ENCODE assay signal across 20 cellular contexts in the genomic region with DNA sequence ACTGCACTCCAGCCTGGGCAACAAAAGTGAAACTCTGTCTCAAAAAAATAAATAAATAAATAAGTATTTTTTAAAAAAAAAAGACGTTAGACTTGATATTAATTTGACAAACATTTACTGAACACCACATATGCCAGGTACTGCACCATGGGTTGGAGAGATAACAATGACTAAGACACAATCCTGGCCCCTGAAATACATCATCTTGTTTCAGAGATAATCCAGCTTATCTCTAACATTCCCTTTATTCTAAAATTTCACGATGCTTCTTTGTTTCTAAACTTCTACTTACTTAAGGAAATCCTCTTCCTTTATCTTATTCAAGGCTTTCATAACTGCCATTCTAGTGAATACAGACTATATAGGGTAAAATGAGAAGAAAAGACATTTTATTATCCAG. TPM values are rescaled to one million over a fixed set of nuclear protein-coding genes. Genes with fewer than 3 reads are reported as not detected.
DNase-seq lines count a peak whose midpoint lies in the region; ATAC-seq, FAIRE-seq and TF ChIP-seq lines count a peak whose summit lies in the region.
"Had no signal": no experiment of that assay in that cellular context is flagged by ENCODE, and none has a peak within 500 bp of the region (broad histone marks: within the 10 kb centered on the region; RNA-seq: fewer than 3 reads in every experiment).

No MANE protein-coding gene starts in this region.

- H3K36me3 ChIP-seq in SU-DHL-6 (ENCODE audit: low read length) = no peaks in the 10 kb centered on the region
- H3K36me3 ChIP-seq in K562 (ENCODE audit: control insufficient read depth, insufficient read depth, low read length) = no peaks in the 10 kb centered on the region

- no peak; the same call in 1 of the 2 replicates for TF ChIP-seq EP300 in K562 (IDR thresholded peaks at IDR 0.05; ENCODE audit: low read length)

- in situ Hi-C loops in K562 (cut with MboI) = no loop called here
- in situ Hi-C loops in GM13977 (cut with MboI; ENCODE audit: low pct_unique_long_range_greater_than_20kb, low sequenced_read_pairs, unreplicated experiment) = no loop called here

- H3K4me3 ChIP-seq in SU-DHL-6 (ENCODE audit: insufficient read depth, low read length, poor library complexity, severe bottlenecking) = no peak overlapping the region
- H3K4me3 ChIP-seq in K562 = no peak overlapping the region

- WGBS in K562 (ENCODE audit: insufficient coverage, low coverage, missing lambda C conversion rate) = 0% methylated on average over 2 of the region's 2 CpGs

- H4K20me1 ChIP-seq in SU-DHL-6 (ENCODE audit: low read depth, low read length) = no peaks in the 10 kb centered on the region
- H4K20me1 ChIP-seq in K562 (replicated peaks; ENCODE audit: control insufficient read depth, insufficient read depth, low read length) = no peaks in the 10 kb centered on the region

- POLR2A ChIA-PET in K562 (lab: Yijun Ruan, JAX) = no interaction called here

- TF ChIP-seq CTCF in SU-DHL-6 (IDR thresholded peaks at IDR 0.05; ENCODE audit: insufficient read depth, low read length, poor library complexity, severe bottlenecking) (no peak), K562 (IDR thresholded peaks at IDR 0.05 in 2 of 3, conservative IDR thresholded peaks at IDR 0.05 in 1 of 3; ENCODE audit: insufficient read depth in 2 of 3, low read depth in 1 of 3, low read length in 3 of 3) (no peak), mesothelial cell of epicardium (IDR thresholded peaks at IDR 0.05; ENCODE audit: unreplicated experiment) (no peak), GM13977 (IDR thresholded peaks at IDR 0.05; ENCODE audit: extremely low read depth, insufficient read depth, missing control alignments) (no peak)

- H3K9me1 ChIP-seq in K562 (ENCODE audit: control insufficient read depth, insufficient read depth, low read length) = no peaks in the 10 kb centered on the region

- FAIRE-seq in K562 (lab: Jason Lieb, UNC) = no peak
- FAIRE-seq: D721Med, HepG2, HTR-8/SVneo had no signal

- no peaks in the 10 kb centered on the region for H3K79me2 ChIP-seq in SU-DHL-6 (ENCODE audit: insufficient read depth, low read length)
- H3K79me2 ChIP-seq in K562 (ENCODE audit: control insufficient read depth, insufficient read depth, low read length) = no peaks in the 10 kb centered on the region

- H3K36me3 Mint-ChIP-seq in IgD-negative memory B cell (peaks cover 11% of the 10 kb centered on the region), mesothelial cell of epicardium (peaks cover 1% of the 10 kb centered on the region)

- H3K27me3 ChIP-seq in SU-DHL-6 (ENCODE audit: low read length) (no peaks in the 10 kb centered on the region), K562 (ENCODE audit: control insufficient read depth in 2 of 2, insufficient read depth in 2 of 2, low read length in 2 of 2) (no peaks in the 10 kb centered on the region)

- no peak for TF ChIP-seq RAD21 in K562 (CRISPR knock-in tag; conservative IDR thresholded peaks at IDR 0.05 in 1 of 2, IDR thresholded peaks at IDR 0.05 in 1 of 2)

- peak overlapping the region in 2 of 3 donors; percentile 16 to 81 for H3K27ac Mint-ChIP-seq in IgD-negative memory B cell
- peak overlapping the region; percentile 10 for H3K27ac Mint-ChIP-seq in mesothelial cell of epicardium
- H3K27ac Mint-ChIP-seq: CD14-positive monocyte; CD8-positive, alpha-beta T cell; HFFc6 had no signal

- H2AFZ ChIP-seq in SU-DHL-6 (ENCODE audit: low read depth, low read length, severe bottlenecking) (no peak overlapping the region), K562 (ENCODE audit: low read depth, low read length) (no peak overlapping the region)

- CTCF ChIA-PET in K562 (lab: Yijun Ruan, JAX; ENCODE audit: low intra/inter-chr PET ratio) = interaction anchor here (0.5 kb wide), 1 partner anchor 129 kb away, joined by 4 read pairs; no protein-coding TSS in a partner anchor

- H3K27ac ChIP-seq in SU-DHL-6 (ENCODE audit: low read depth, low read length) (peak overlapping the region; percentile 47; the same call in 1 of the 2 replicates), K562 (ENCODE audit: extremely low read depth, low read depth, low read length) (no peak overlapping the region)
- H3K27ac ChIP-seq: 22Rv1 had no signal

- H3K27me3 Mint-ChIP-seq in IgD-negative memory B cell (peaks cover 2% of the 10 kb centered on the region), mesothelial cell of epicardium (ENCODE audit: low read depth) (no peaks in the 10 kb centered on the region)

- BruUV-seq in K562 (replicated peaks; lab: Mats Ljungman, UMichigan) = no TSS peak

- DNase-seq in K562 (ENCODE audit: extremely low read depth in 1 of 4, low spot score in 3 of 4) (peak in 1 of 4 experiments; percentile 18), mesothelial cell of epicardium (ENCODE audit: low spot score in 2 of 2, unreplicated experiment in 2 of 2) (no peak), NCI-H510A (lab: John Stamatoyannopoulos, UW) (no peak), amygdala (lab: John Stamatoyannopoulos, UW) (no peak), cortex of kidney (lab: John Stamatoyannopoulos, UW) (no peak), GM13977 (ENCODE audit: low spot score) (no peak)
- DNase-seq: CD8-positive, alpha-beta T cell; COR-L47; DMS153; DND-41; GDM1; HCEC 1CT; HFFc6 had no signal

- no peak for TF ChIP-seq POLR2A in K562 (conservative IDR thresholded peaks at IDR 0.05)

- H3K9ac ChIP-seq in SU-DHL-6 (ENCODE audit: low read length) = no peak overlapping the region
- H3K9ac ChIP-seq in K562 (ENCODE audit: insufficient read depth in 1 of 2, low read depth in 2 of 2, low read length in 2 of 2) = no peak overlapping the region

- no peaks in the 10 kb centered on the region; a peak in 1 of 5 replicates for H3K4me1 ChIP-seq in K562 (replicated peaks in 1 of 2; ENCODE audit: control insufficient read depth in 2 of 2, insufficient read depth in 2 of 2, low read length in 2 of 2)

- no peaks in the 10 kb centered on the region for H3K9me2 ChIP-seq in SU-DHL-6 (replicated peaks; ENCODE audit: insufficient read depth, low read length)

- H3K9me3 ChIP-seq in SU-DHL-6 (ENCODE audit: insufficient read depth, low read length) (no peaks in the 10 kb centered on the region), K562 (replicated peaks; ENCODE audit: control insufficient read depth, insufficient read depth, low read depth, low read length) (no peaks in the 10 kb centered on the region)

- intact Hi-C loops in K562 (cut with micrococcal nuclease) = no loop called here

- ATAC-seq in K562 = 0 out of 3 replicates have a peak, but pooled peaks have one; percentile 33
- ATAC-seq: CD8-positive, alpha-beta T cell; HepG2 had no signal

- H3F3A ChIP-seq in SU-DHL-6 (ENCODE audit: insufficient read depth) = peaks cover 41% of the 10 kb centered on the region

- H3K4me1 Mint-ChIP-seq in IgD-negative memory B cell (peaks cover 20 to 29% (median 21%) of the 10 kb centered on the region in 3 donors), mesothelial cell of epicardium (peaks cover 26% of the 10 kb centered on the region)

- H3K4me3 Mint-ChIP-seq in IgD-negative memory B cell = no peak overlapping the region
- H3K4me3 Mint-ChIP-seq in mesothelial cell of epicardium = no peak overlapping the region
- H3K4me3 Mint-ChIP-seq: CD14-positive monocyte; CD8-positive, alpha-beta T cell; HFFc6 had no signal

- H3K9me3 Mint-ChIP-seq in IgD-negative memory B cell (peaks cover 0 to 5% (median 0%) of the 10 kb centered on the region in 3 donors), mesothelial cell of epicardium (no peaks in the 10 kb centered on the region)
- H3K9me3 Mint-ChIP-seq: CD14-positive monocyte; CD8-positive, alpha-beta T cell; HFFc6 had no signal

- H3K4me2 ChIP-seq in SU-DHL-6 (ENCODE audit: low read depth, low read length, poor library complexity, severe bottlenecking) (no peak overlapping the region), K562 (ENCODE audit: insufficient read depth, low read length) (no peak overlapping the region)

RNA-seq across cellular contexts. Expression of gene PEX13, which starts 55.0 kb away (rescaled TPM):
- polyA plus RNA-seq in IgD-negative memory B cell (10.0 TPM), K562 (2011; rRNA removed) (25.7 and 27.8 TPM in 2 replicates), K562 (2014; fragmentation: Illumina TruSeq; extraction: Trizol) (16.7 and 17.1 TPM in 2 replicates), K562 (2014; fragmentation: Nextera tagmentation; extraction: Ambion mirVana) (1 to 10 TPM; 4.0 to 5.4 TPM), K562 (2014; rRNA removed) (24.2 and 30.4 TPM in 2 replicates)
- 34.5 and 49.1 TPM in 2 replicates for total RNA-seq in K562 (2011; cell fraction: chromatin; rRNA removed; ENCODE audit: low replicate concordance)
- total RNA-seq in K562 (2011; cell fraction: nucleolus; rRNA removed) = 18.3 and 20.5 TPM in 2 replicates
- 33.4 and 55.4 TPM in 2 replicates for total RNA-seq in K562 (2011; cell fraction: nucleoplasm; rRNA removed)
- total RNA-seq in K562 (2014; rRNA removed) (18.4 and 20.0 TPM in 2 replicates), K562 (2014; rRNA removed; fragmentation: Illumina TruSeq; extraction: Trizol) (23.3 and 23.9 TPM in 2 replicates), K562 (2015; rRNA removed; fragmentation: Illumina TruSeq; extraction: Trizol) (21.5 TPM in 2 replicates), K562 (2021) (18.8 and 21.6 TPM in 2 replicates), mesothelial cell of epicardium (29.2 to 31.6 TPM (median 31.3 TPM) in 3 replicates)
- polyA plus RNA-seq in K562 (2011; cell fraction: cytosol; rRNA removed) = 17.6 and 22.4 TPM in 2 replicates
- polyA plus RNA-seq in K562 (2011; cell fraction: nucleus; rRNA removed) = 11.6 and 16.0 TPM in 2 replicates
- polyA plus RNA-seq in K562 (2012) = 11.5 and 15.0 TPM in 2 replicates
- polyA minus RNA-seq in K562 (2011; rRNA and poly(A)+ RNA removed) = 23.8 and 29.0 TPM in 2 replicates
- polyA minus RNA-seq in K562 (2011; cell fraction: cytosol; rRNA and poly(A)+ RNA removed) = 10.9 and 11.3 TPM in 2 replicates
- 16.2 and 28.7 TPM in 2 replicates for polyA minus RNA-seq in K562 (2011; cell fraction: nucleus; rRNA and poly(A)+ RNA removed)

RNA-seq across cellular contexts. Expression of gene PUS10, which starts 55.5 kb away (rescaled TPM):
- polyA plus RNA-seq in IgD-negative memory B cell = 6.8 TPM
- 9.4 and 20.5 TPM in 2 replicates for total RNA-seq in K562 (2011; cell fraction: chromatin; rRNA removed; ENCODE audit: low replicate concordance)
- total RNA-seq in K562 (2011; cell fraction: nucleolus; rRNA removed) = 5.3 and 6.7 TPM in 2 replicates
- 9.1 and 12.9 TPM in 2 replicates for total RNA-seq in K562 (2011; cell fraction: nucleoplasm; rRNA removed)
- total RNA-seq in K562 (2014; rRNA removed) = 5.0 and 7.3 TPM in 2 replicates
- total RNA-seq in K562 (2014; rRNA removed; fragmentation: Illumina TruSeq; extraction: Trizol) = 10.7 and 11.9 TPM in 2 replicates
- 6.4 and 7.6 TPM in 2 replicates for total RNA-seq in K562 (2015; rRNA removed; fragmentation: Illumina TruSeq; extraction: Trizol)
- total RNA-seq in K562 (2021) = 6.6 TPM in 2 replicates
- 8.2 and 9.6 TPM in 2 replicates for polyA plus RNA-seq in K562 (2011; rRNA removed)
- 1.9 and 4.7 TPM in 2 replicates for polyA plus RNA-seq in K562 (2011; cell fraction: cytosol; rRNA removed)
- polyA plus RNA-seq in K562 (2011; cell fraction: nucleus; rRNA removed) = 5.1 and 9.7 TPM in 2 replicates
- polyA plus RNA-seq in K562 (2012) = 6.9 and 7.6 TPM in 2 replicates
- polyA plus RNA-seq in K562 (2014; fragmentation: Illumina TruSeq; extraction: Trizol) = 8.0 and 9.7 TPM in 2 replicates
- 10 to 100 TPM in 1 of 2 experiments, 1 to 10 TPM in 1; 7.3 to 10.1 TPM for polyA plus RNA-seq in K562 (2014; fragmentation: Nextera tagmentation; extraction: Ambion mirVana)
- 5.0 and 5.1 TPM in 2 replicates for polyA plus RNA-seq in K562 (2014; rRNA removed)
- 12.3 and 15.1 TPM in 2 replicates for polyA minus RNA-seq in K562 (2011; rRNA and poly(A)+ RNA removed)
- 3.1 and 4.1 TPM in 2 replicates for polyA minus RNA-seq in K562 (2011; cell fraction: cytosol; rRNA and poly(A)+ RNA removed)
- 7.4 and 14.7 TPM in 2 replicates for polyA minus RNA-seq in K562 (2011; cell fraction: nucleus; rRNA and poly(A)+ RNA removed)
- 5.4 to 6.2 TPM (median 5.6 TPM) in 3 replicates for total RNA-seq in mesothelial cell of epicardium
